In the genomic region with DNA sequence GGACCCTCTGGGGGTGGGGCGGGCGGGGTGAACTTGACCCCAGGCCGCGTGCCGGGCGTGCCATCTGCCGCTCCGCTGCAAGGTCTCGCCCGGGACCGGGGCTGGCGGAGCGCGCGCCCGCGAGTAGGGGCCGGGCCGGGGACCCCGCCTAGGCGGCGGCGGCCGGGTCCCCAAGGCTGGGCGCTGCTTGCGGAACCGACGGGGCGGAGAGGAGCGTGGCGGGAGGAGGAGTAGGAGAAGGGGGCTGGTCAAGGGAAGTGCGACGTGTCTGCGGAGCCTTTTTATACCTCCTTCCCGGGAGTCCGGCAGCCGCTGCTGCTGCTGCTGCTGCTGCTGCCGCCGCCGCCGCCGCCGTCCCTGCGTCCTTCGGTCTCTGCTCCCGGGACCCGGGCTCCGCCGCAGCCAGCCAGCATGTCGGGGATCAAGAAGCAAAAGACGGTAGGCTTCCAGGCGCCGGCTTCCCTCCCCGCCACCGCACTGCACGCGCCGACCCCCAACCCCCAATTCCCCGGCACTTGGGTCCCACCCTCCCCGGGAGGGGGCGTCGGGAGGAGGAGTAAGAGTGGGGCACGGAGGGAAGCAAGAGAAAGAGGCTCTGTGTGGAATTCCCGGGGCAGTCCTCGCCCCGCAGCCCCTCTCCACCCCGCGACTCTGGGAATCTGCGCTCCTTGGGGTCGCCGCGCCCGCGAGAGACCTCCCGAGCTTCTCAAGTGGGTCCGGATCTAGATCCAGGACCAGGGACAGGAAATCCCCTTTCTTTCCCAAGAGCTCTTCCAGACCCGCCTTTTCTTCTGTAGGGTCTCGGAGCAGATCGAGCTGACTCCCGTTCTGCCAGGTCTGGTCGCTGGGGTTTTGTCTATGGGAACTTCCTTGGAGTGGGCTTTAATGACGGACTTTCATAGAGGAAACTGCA, we compare ENCODE assay signal across 8 cellular contexts. TPM values are rescaled to one million over a fixed set of nuclear protein-coding genes. Genes with fewer than 3 reads are reported as not detected.
DNase-seq lines count a peak whose midpoint lies in the region; ATAC-seq and TF ChIP-seq lines count a peak whose summit lies in the region.

A gene (plus strand): TSS at position 308 of the 913 bp plus-strand sequence. CDS start 104 bp downstream, at position 412.

- ATAC-seq in WTC11 (peak; percentile 64), memory B cell (ENCODE audit: low read depth) (peak; percentile 53), GM21737 (IDR thresholded peaks at IDR 0.05; ENCODE audit: unreplicated experiment) (no peak)

- H3K27ac Mint-ChIP-seq in WTC11 (peak within 1 kb of the TSS; percentile 92), memory B cell (no peak within 1 kb of the TSS)

- under 1% methylated on average over 78 of the region's 82 CpGs for WGBS in HUES64

- H3K9me3 Mint-ChIP-seq in WTC11 (no peaks in the 10 kb centered on the region), memory B cell (no peaks in the 10 kb centered on the region)

- CTCF ChIA-PET in WTC11 (lab: Charles Lee), result interaction anchor here (0.6 to 2.4 kb wide), 5 partner anchors 8 to 126 kb away, joined by 3 to 15 read pairs (median 6); no protein-coding TSS in a partner anchor

- DNase-seq in WTC11 (ENCODE audit: low spot score) (peak; percentile 71), memory B cell (ENCODE audit: low spot score in 2 of 2) (peak in 1 of 2 donors; percentile 27), NCI-H2029 treated with DMSO at 0.1 percent for 48 hours (lab: John Stamatoyannopoulos, UW) (no peak)

- H3K27me3 Mint-ChIP-seq in WTC11 (ENCODE audit: low read depth) (no peaks in the 10 kb centered on the region), memory B cell (peaks cover 23% of the 10 kb centered on the region)

- H3K4me1 Mint-ChIP-seq in WTC11 (peaks cover 62% of the 10 kb centered on the region), memory B cell (peaks cover 13% of the 10 kb centered on the region)

- H3K4me3 ChIP-seq in HUES64 (ENCODE audit: low read length) (peak within 1 kb of the TSS; percentile 96), endocrine pancreas (ENCODE audit: control insufficient read depth, insufficient read depth, low read length) (peak within 1 kb of the TSS; percentile 80), subcutaneous abdominal adipose tissue (ENCODE audit: low read depth in 1 of 5, low read length in 5 of 5) (peak within 1 kb of the TSS; percentile 89 to 97 (median 93))

- no peaks in the 10 kb centered on the region for H3K9me3 ChIP-seq in ES-I3 (ENCODE audit: control insufficient read depth, insufficient read depth, low read length)
- no peaks in the 10 kb centered on the region for H3K9me3 ChIP-seq in HUES64 (ENCODE audit: insufficient read depth, low read depth, low read length)
- no peaks in the 10 kb centered on the region for H3K9me3 ChIP-seq in endocrine pancreas (ENCODE audit: control insufficient read depth, low read length)
- no peaks in the 10 kb centered on the region for H3K9me3 ChIP-seq in subcutaneous abdominal adipose tissue (ENCODE audit: control insufficient read depth in 5 of 5, low read length in 5 of 5)

- no peaks in the 10 kb centered on the region for H3K36me3 ChIP-seq in ES-I3 (ENCODE audit: insufficient read depth, low read length)
- no peaks in the 10 kb centered on the region for H3K36me3 ChIP-seq in HUES64 (ENCODE audit: insufficient read depth, low read length)
- H3K36me3 ChIP-seq in endocrine pancreas (ENCODE audit: control insufficient read depth, insufficient read depth, low read length), result no peaks in the 10 kb centered on the region
- H3K36me3 ChIP-seq in subcutaneous abdominal adipose tissue (ENCODE audit: control insufficient read depth in 5 of 5, insufficient read depth in 5 of 5, low read length in 5 of 5), result no peaks in the 10 kb centered on the region

- H3K36me3 Mint-ChIP-seq in WTC11 (peaks cover 3% of the 10 kb centered on the region; the same call in 1 of the 2 replicates), memory B cell (no peaks in the 10 kb centered on the region)

- POLR2A ChIA-PET in WTC11 (lab: Charles Lee), result no interaction called here

- H3K9ac ChIP-seq in ES-I3 (ENCODE audit: low read depth, low read length) (peak within 1 kb of the TSS; percentile 91), HUES64 (ENCODE audit: low read depth, low read length) (peak within 1 kb of the TSS; percentile 77), endocrine pancreas (ENCODE audit: control insufficient read depth, insufficient read depth, low read length) (peak within 1 kb of the TSS; percentile 21), subcutaneous abdominal adipose tissue (ENCODE audit: low read length in 5 of 5) (peak within 1 kb of the TSS; percentile 88 to 96 (median 93))

- peak within 1 kb of the TSS; percentile 67; the same call in 1 of the 2 replicates for H3K27ac ChIP-seq in HUES64 (ENCODE audit: low read depth, low read length)
- peak within 1 kb of the TSS; percentile 81 for H3K27ac ChIP-seq in subcutaneous abdominal adipose tissue (ENCODE audit: low read depth, low read length)

- H3K27me3 ChIP-seq in HUES64 (ENCODE audit: insufficient read depth, low read length) (peaks cover 21% of the 10 kb centered on the region; the same call in 1 of the 2 replicates), endocrine pancreas (ENCODE audit: control insufficient read depth, insufficient read depth, low read length) (no peaks in the 10 kb centered on the region), subcutaneous abdominal adipose tissue (ENCODE audit: control insufficient read depth in 5 of 5, insufficient read depth in 4 of 5, low read length in 5 of 5) (no peaks in the 10 kb centered on the region)

- TF ChIP-seq CTCF in WTC11 (IDR thresholded peaks at IDR 0.05), result no peak

- H3K4me3 Mint-ChIP-seq in WTC11 (peak within 1 kb of the TSS; percentile 95), memory B cell (peak within 1 kb of the TSS; percentile 84)

- peaks cover 28% of the 10 kb centered on the region for H3K4me1 ChIP-seq in ES-I3 (ENCODE audit: insufficient read depth, low read length)
- peaks cover 16% of the 10 kb centered on the region; the same call in 1 of the 2 replicates for H3K4me1 ChIP-seq in HUES64 (ENCODE audit: insufficient read depth, low read length)
- peaks cover 16% of the 10 kb centered on the region for H3K4me1 ChIP-seq in endocrine pancreas (ENCODE audit: control insufficient read depth, insufficient read depth, low read length)
- peaks cover 4 to 48% (median 34%) of the 10 kb centered on the region in 5 donors for H3K4me1 ChIP-seq in subcutaneous abdominal adipose tissue (ENCODE audit: control insufficient read depth in 5 of 5, insufficient read depth in 5 of 5, low read length in 5 of 5)

TF ChIP-seq in WTC11, 78 proteins besides CTCF, POLR2A, EP300 and RAD21 (continues in another document):
- TF ChIP-seq IRF2 (CRISPR knock-in tag; IDR thresholded peaks at IDR 0.05; ENCODE audit: borderline replicate concordance, low read depth) (no peak), FOXK1 (CRISPR knock-in tag; IDR thresholded peaks at IDR 0.05) (0 out of 2 replicates have a peak, but pooled peaks have one; percentile 31), MYBL2 (CRISPR knock-in tag; IDR thresholded peaks at IDR 0.05) (0 out of 2 replicates have a peak, but pooled peaks have one; percentile 56)
- TF ChIP-seq, protein P1, sequence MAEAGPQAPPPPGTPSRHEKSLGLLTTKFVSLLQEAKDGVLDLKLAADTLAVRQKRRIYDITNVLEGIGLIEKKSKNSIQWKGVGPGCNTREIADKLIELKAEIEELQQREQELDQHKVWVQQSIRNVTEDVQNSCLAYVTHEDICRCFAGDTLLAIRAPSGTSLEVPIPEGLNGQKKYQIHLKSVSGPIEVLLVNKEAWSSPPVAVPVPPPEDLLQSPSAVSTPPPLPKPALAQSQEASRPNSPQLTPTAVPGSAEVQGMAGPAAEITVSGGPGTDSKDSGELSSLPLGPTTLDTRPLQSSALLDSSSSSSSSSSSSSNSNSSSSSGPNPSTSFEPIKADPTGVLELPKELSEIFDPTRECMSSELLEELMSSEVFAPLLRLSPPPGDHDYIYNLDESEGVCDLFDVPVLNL (CRISPR knock-in tag; IDR thresholded peaks at IDR 0.05; ENCODE audit: borderline replicate concordance, low read depth), result peak; percentile 16; the same call in 1 of the 2 replicates
- TF ChIP-seq, protein P2, sequence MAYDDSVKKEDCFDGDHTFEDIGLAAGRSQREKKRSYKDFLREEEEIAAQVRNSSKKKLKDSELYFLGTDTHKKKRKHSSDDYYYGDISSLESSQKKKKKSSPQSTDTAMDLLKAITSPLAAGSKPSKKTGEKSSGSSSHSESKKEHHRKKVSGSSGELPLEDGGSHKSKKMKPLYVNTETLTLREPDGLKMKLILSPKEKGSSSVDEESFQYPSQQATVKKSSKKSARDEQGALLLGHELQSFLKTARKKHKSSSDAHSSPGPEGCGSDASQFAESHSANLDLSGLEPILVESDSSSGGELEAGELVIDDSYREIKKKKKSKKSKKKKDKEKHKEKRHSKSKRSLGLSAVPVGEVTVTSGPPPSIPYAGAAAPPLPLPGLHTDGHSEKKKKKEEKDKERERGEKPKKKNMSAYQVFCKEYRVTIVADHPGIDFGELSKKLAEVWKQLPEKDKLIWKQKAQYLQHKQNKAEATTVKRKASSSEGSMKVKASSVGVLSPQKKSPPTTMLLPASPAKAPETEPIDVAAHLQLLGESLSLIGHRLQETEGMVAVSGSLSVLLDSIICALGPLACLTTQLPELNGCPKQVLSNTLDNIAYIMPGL (CRISPR knock-in tag; IDR thresholded peaks at IDR 0.05), result peak; percentile 59; the same call in 1 of the 2 replicates
- TF ChIP-seq, protein P3, sequence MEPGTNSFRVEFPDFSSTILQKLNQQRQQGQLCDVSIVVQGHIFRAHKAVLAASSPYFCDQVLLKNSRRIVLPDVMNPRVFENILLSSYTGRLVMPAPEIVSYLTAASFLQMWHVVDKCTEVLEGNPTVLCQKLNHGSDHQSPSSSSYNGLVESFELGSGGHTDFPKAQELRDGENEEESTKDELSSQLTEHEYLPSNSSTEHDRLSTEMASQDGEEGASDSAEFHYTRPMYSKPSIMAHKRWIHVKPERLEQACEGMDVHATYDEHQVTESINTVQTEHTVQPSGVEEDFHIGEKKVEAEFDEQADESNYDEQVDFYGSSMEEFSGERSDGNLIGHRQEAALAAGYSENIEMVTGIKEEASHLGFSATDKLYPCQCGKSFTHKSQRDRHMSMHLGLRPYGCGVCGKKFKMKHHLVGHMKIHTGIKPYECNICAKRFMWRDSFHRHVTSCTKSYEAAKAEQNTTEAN (CRISPR knock-in tag; IDR thresholded peaks at IDR 0.05), result 0 out of 2 replicates have a peak, but pooled peaks have one; percentile 42

RNA-seq across cellular contexts. Expression of the gene that starts here (rescaled TPM):
- 11.8 TPM for polyA plus RNA-seq in HUES64 (2013, experiment 1 of 2)
- polyA plus RNA-seq in HUES64 (2013, experiment 2 of 2), result 11.0 TPM
- total RNA-seq in WTC11 (2021), result 22.1 to 30.4 TPM (median 29.7 TPM) in 3 replicates

Comparison
In these comparisons a context has a peak if more than half of its experiments do, and no peak if none do; other contexts are left out.
1. H3K9ac ChIP-seq: peak in every context shown above with its lines; median percentile 93 in subcutaneous abdominal adipose tissue; 91 in ES-I3; 77 in HUES64; 21 in endocrine pancreas.